ENCODE assay signal across 13 cellular contexts in the genomic region with DNA sequence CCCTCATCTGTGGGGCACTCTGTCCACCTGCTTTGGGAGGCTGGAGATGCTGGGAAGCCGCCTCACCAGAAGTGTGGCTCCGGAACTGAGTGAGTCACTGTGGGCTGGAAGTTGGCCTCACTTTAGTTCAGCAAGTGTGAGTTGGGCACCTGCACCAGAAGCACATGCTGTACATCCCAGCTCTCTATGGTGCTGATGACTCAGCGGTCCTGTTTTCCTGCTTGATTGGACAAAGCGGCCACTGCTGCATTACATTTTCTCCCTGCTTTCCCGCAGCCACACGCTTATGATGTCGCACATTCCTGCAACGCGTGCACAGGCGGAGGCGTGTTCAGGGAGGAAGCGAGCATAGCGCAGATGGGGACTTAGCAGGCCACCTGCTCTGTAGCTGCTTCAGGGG. TPM values are rescaled to one million over a fixed set of nuclear protein-coding genes. Genes with fewer than 3 reads are reported as not detected.
A peak's percentile ranks its signal among the peaks of the same experiment; 100 is the strongest.
DNase-seq lines count a peak whose midpoint lies in the region; ATAC-seq and TF ChIP-seq lines count a peak whose summit lies in the region.
"Had no signal": no experiment of that assay in that cellular context is flagged by ENCODE, and none has a peak within 500 bp of the region (broad histone marks: within the 10 kb centered on the region; RNA-seq: fewer than 3 reads in every experiment).

No MANE protein-coding gene starts in this region.

- peak; percentile 11 for DNase-seq in activated CD4-positive, alpha-beta memory T cell treated with anti-CD3 and anti-CD28 coated beads for 36 hours
- DNase-seq in activated CD4-positive, alpha-beta memory T cell treated with anti-CD3 and anti-CD28 coated beads, Interleukin-2, amount 10 ng/mL, durations not matched to agents 7 days and 5 days = no peak
- peak; percentile 64 for DNase-seq in RWPE2 (ENCODE audit: low spot score)
- DNase-seq in fibroblast of mammary gland (ENCODE audit: low read depth) = peak; percentile 34
- DNase-seq in stimulated activated naive B cell treated with anti-CD40 and anti-IgM and Interleukin-4, amounts not matched to agents 10 μg/mL and 1 μg/mL and 100 μg/mL, for 72 hours = no peak
- no peak for DNase-seq in midbrain (lab: John Stamatoyannopoulos, UW)
- DNase-seq in inferior parietal cortex (ENCODE audit: extremely low spot score) = no peak
- no peak for DNase-seq in GM19238 (ENCODE audit: insufficient read length, low spot score)
- DNase-seq: activated CD4-positive, alpha-beta T cell treated with anti-CD3 and anti-CD28 coated beads, Interleukin-2, amount 10 ng/mL, durations not matched to agents 24 days and 14 days; retina had no signal

- POLR2A ChIA-PET in activated CD4-positive, alpha-beta memory T cell treated with anti-CD3 and anti-CD28 coated beads for 36 hours (lab: Charles Lee) = no interaction called here
- POLR2A ChIA-PET in activated CD4-positive, alpha-beta memory T cell treated with anti-CD3 and anti-CD28 coated beads, Interleukin-2, amount 10 ng/mL, durations not matched to agents 7 days and 5 days (lab: Charles Lee) = no interaction called here

- H3K9me3 ChIP-seq in RWPE2 (ENCODE audit: severe bottlenecking) = no peaks in the 10 kb centered on the region

- H3K27ac ChIP-seq in RWPE2 (ENCODE audit: poor library complexity, severe bottlenecking) = peak overlapping the region; percentile 11

- CTCF ChIA-PET in activated CD4-positive, alpha-beta memory T cell treated with anti-CD3 and anti-CD28 coated beads for 36 hours (lab: Charles Lee) = interaction anchor here (1.4 kb wide), 1 partner anchor 180 kb away, joined by 4 read pairs; no protein-coding TSS in a partner anchor
- CTCF ChIA-PET in activated CD4-positive, alpha-beta memory T cell treated with anti-CD3 and anti-CD28 coated beads, Interleukin-2, amount 10 ng/mL, durations not matched to agents 7 days and 5 days (lab: Charles Lee) = no interaction called here

- ATAC-seq in RWPE2 (ENCODE audit: low read depth) = peak; percentile 92
- ATAC-seq in stimulated activated naive B cell treated with anti-CD40 and anti-IgM and Interleukin-4, amounts not matched to agents 10 μg/mL and 1 μg/mL and 100 μg/mL, for 72 hours (replicated peaks) = no peak

- H3K4me3 ChIP-seq in RWPE2 (ENCODE audit: severe bottlenecking) = no peak overlapping the region
- H3K4me3 ChIP-seq in fibroblast of mammary gland (ENCODE audit: control insufficient read depth, low read depth, low read length) = no peak overlapping the region

- no peaks in the 10 kb centered on the region for H3K27me3 ChIP-seq in RWPE2 (ENCODE audit: insufficient read depth, poor library complexity, severe bottlenecking)

- H3K4me1 Mint-ChIP-seq in activated CD4-positive, alpha-beta memory T cell treated with anti-CD3 and anti-CD28 coated beads for 36 hours (ENCODE audit: low read depth) = peaks cover 14% of the 10 kb centered on the region
- peaks cover 22% of the 10 kb centered on the region for H3K4me1 Mint-ChIP-seq in activated CD4-positive, alpha-beta memory T cell treated with anti-CD3 and anti-CD28 coated beads, Interleukin-2, amount 10 ng/mL, durations not matched to agents 7 days and 5 days
- peaks cover 19 to 27% of the 10 kb centered on the region in 2 donors for H3K4me1 Mint-ChIP-seq in stimulated activated naive B cell treated with anti-CD40 and anti-IgM and Interleukin-4, amounts not matched to agents 10 μg/mL and 1 μg/mL and 100 μg/mL, for 72 hours

- no peak for TF ChIP-seq CTCF in RWPE2 (IDR thresholded peaks at IDR 0.05; ENCODE audit: poor library complexity, severe bottlenecking)
- no peak for TF ChIP-seq CTCF in fibroblast of mammary gland (conservative IDR thresholded peaks at IDR 0.05; ENCODE audit: control insufficient read depth, insufficient read depth, low read depth, low read length)

- no peak overlapping the region for H3K4me3 Mint-ChIP-seq in activated CD4-positive, alpha-beta memory T cell treated with anti-CD3 and anti-CD28 coated beads for 36 hours
- H3K4me3 Mint-ChIP-seq in activated CD4-positive, alpha-beta memory T cell treated with anti-CD3 and anti-CD28 coated beads, Interleukin-2, amount 10 ng/mL, durations not matched to agents 7 days and 5 days = no peak overlapping the region
- H3K4me3 Mint-ChIP-seq in stimulated activated naive B cell treated with anti-CD40 and anti-IgM and Interleukin-4, amounts not matched to agents 10 μg/mL and 1 μg/mL and 100 μg/mL, for 72 hours = no peak overlapping the region
- H3K4me3 Mint-ChIP-seq: activated CD4-positive, alpha-beta T cell treated with anti-CD3 and anti-CD28 coated beads, Interleukin-2, amount 10 ng/mL, durations not matched to agents 24 days and 14 days; activated naive CD4-positive, alpha-beta T cell treated with anti-CD3 and anti-CD28 coated beads, Interleukin-2, amount 50 U/mL, for 24 hours had no signal

- no peak overlapping the region for H3K27ac Mint-ChIP-seq in activated CD4-positive, alpha-beta memory T cell treated with anti-CD3 and anti-CD28 coated beads for 36 hours
- no peak overlapping the region for H3K27ac Mint-ChIP-seq in activated CD4-positive, alpha-beta memory T cell treated with anti-CD3 and anti-CD28 coated beads, Interleukin-2, amount 10 ng/mL, durations not matched to agents 7 days and 5 days
- H3K27ac Mint-ChIP-seq in stimulated activated naive B cell treated with anti-CD40 and anti-IgM and Interleukin-4, amounts not matched to agents 10 μg/mL and 1 μg/mL and 100 μg/mL, for 72 hours = peak overlapping the region; percentile 51
- H3K27ac Mint-ChIP-seq: activated CD4-positive, alpha-beta T cell treated with anti-CD3 and anti-CD28 coated beads, Interleukin-2, amount 10 ng/mL, durations not matched to agents 24 days and 14 days; activated naive CD4-positive, alpha-beta T cell treated with anti-CD3 and anti-CD28 coated beads, Interleukin-2, amount 50 U/mL, for 24 hours had no signal

- intact Hi-C loops in activated CD4-positive, alpha-beta memory T cell treated with anti-CD3 and anti-CD28 coated beads for 36 hours (cut with micrococcal nuclease) = loop anchor here (5.0 kb wide), 2 partner anchors 157 to 588 kb away; no protein-coding TSS in a partner anchor

- peaks cover 5% of the 10 kb centered on the region for H3K36me3 ChIP-seq in RWPE2 (ENCODE audit: low read depth)

- H3K36me3 Mint-ChIP-seq in activated CD4-positive, alpha-beta memory T cell treated with anti-CD3 and anti-CD28 coated beads for 36 hours = no peaks in the 10 kb centered on the region
- no peaks in the 10 kb centered on the region for H3K36me3 Mint-ChIP-seq in activated CD4-positive, alpha-beta memory T cell treated with anti-CD3 and anti-CD28 coated beads, Interleukin-2, amount 10 ng/mL, durations not matched to agents 7 days and 5 days (ENCODE audit: low read depth)
- H3K36me3 Mint-ChIP-seq in stimulated activated naive B cell treated with anti-CD40 and anti-IgM and Interleukin-4, amounts not matched to agents 10 μg/mL and 1 μg/mL and 100 μg/mL, for 72 hours = no peaks in the 10 kb centered on the region
- H3K36me3 Mint-ChIP-seq: activated naive CD4-positive, alpha-beta T cell treated with anti-CD3 and anti-CD28 coated beads, Interleukin-2, amount 50 U/mL, for 24 hours had no signal

- H3K27me3 Mint-ChIP-seq in activated CD4-positive, alpha-beta memory T cell treated with anti-CD3 and anti-CD28 coated beads for 36 hours = peaks cover 19% of the 10 kb centered on the region
- peaks cover 8% of the 10 kb centered on the region for H3K27me3 Mint-ChIP-seq in activated CD4-positive, alpha-beta memory T cell treated with anti-CD3 and anti-CD28 coated beads, Interleukin-2, amount 10 ng/mL, durations not matched to agents 7 days and 5 days
- no peaks in the 10 kb centered on the region for H3K27me3 Mint-ChIP-seq in stimulated activated naive B cell treated with anti-CD40 and anti-IgM and Interleukin-4, amounts not matched to agents 10 μg/mL and 1 μg/mL and 100 μg/mL, for 72 hours

- no peaks in the 10 kb centered on the region for H3K4me1 ChIP-seq in RWPE2 (ENCODE audit: insufficient read depth, poor library complexity, severe bottlenecking)

- H3K9me3 Mint-ChIP-seq in activated CD4-positive, alpha-beta memory T cell treated with anti-CD3 and anti-CD28 coated beads for 36 hours = no peaks in the 10 kb centered on the region
- H3K9me3 Mint-ChIP-seq in activated CD4-positive, alpha-beta memory T cell treated with anti-CD3 and anti-CD28 coated beads, Interleukin-2, amount 10 ng/mL, durations not matched to agents 7 days and 5 days = no peaks in the 10 kb centered on the region
- peaks cover 0 to 5% of the 10 kb centered on the region in 2 donors for H3K9me3 Mint-ChIP-seq in stimulated activated naive B cell treated with anti-CD40 and anti-IgM and Interleukin-4, amounts not matched to agents 10 μg/mL and 1 μg/mL and 100 μg/mL, for 72 hours
- H3K9me3 Mint-ChIP-seq: activated CD4-positive, alpha-beta T cell treated with anti-CD3 and anti-CD28 coated beads, Interleukin-2, amount 10 ng/mL, durations not matched to agents 24 days and 14 days; activated naive CD4-positive, alpha-beta T cell treated with anti-CD3 and anti-CD28 coated beads, Interleukin-2, amount 50 U/mL, for 24 hours had no signal

RNA-seq across cellular contexts. Expression of a gene that starts 26.8 kb away (rescaled TPM):
- total RNA-seq in activated CD4-positive, alpha-beta memory T cell treated with anti-CD3 and anti-CD28 coated beads for 36 hours = not detected
- not detected for total RNA-seq in activated CD4-positive, alpha-beta memory T cell treated with anti-CD3 and anti-CD28 coated beads, Interleukin-2, amount 10 ng/mL, durations not matched to agents 7 days and 5 days
- total RNA-seq: A673; activated CD4-positive, alpha-beta T cell treated with anti-CD3 and anti-CD28 coated beads, Interleukin-2, amount 10 ng/mL, durations not matched to agents 24 days and 14 days; SK-MEL-5 had no signal

Comparison
In these comparisons a context has a peak if more than half of its experiments do, and no peak if none do; other contexts are left out.
1. DNase-seq: peak in activated CD4-positive, alpha-beta memory T cell treated with anti-CD3 and anti-CD28 coated beads for 36 hours (single experiment), RWPE2 (single experiment) and fibroblast of mammary gland (single experiment); none in activated CD4-positive, alpha-beta memory T cell treated with anti-CD3 and anti-CD28 coated beads, Interleukin-2, amount 10 ng/mL, durations not matched to agents 7 days and 5 days (single experiment), stimulated activated naive B cell treated with anti-CD40 and anti-IgM and Interleukin-4, amounts not matched to agents 10 μg/mL and 1 μg/mL and 100 μg/mL, for 72 hours (single experiment), midbrain (single experiment), inferior parietal cortex (single experiment) and GM19238 (single experiment).